In genomic region chr1:167722152-167722869, GRCh38 we compare ENCODE assay signal across 8 cellular contexts. TPM values are rescaled to one million over a fixed set of nuclear protein-coding genes. Genes with fewer than 3 reads are reported as not detected.
A peak's percentile ranks its signal among the peaks of the same experiment; 100 is the strongest.
DNase-seq lines count a peak whose midpoint lies in the region; ATAC-seq and TF ChIP-seq lines count a peak whose summit lies in the region.

No MANE protein-coding gene starts in this region.

- ATAC-seq in GM21381 (IDR thresholded peaks at IDR 0.05; ENCODE audit: unreplicated experiment) (peak; percentile 19), SK-N-SH treated with all-trans-retinoic acid at 6 μM for 48 hours (peak; percentile 72), left lobe of liver (peak; percentile 64)
- ATAC-seq in central memory CD8-positive, alpha-beta T cell (replicated peaks; ENCODE audit: extremely low read depth, poor library complexity, severe bottlenecking), result peak; percentile 37
- ATAC-seq in stimulated activated effector memory CD8-positive, alpha-beta T cell treated with anti-CD3 and anti-CD28 coated beads, Interleukin-12 subunit alpha, Interleukin-12 subunit beta, amount 100 ng/mL, for 72 hours, result peak; percentile 77

- peaks cover 30% of the 10 kb centered on the region for H3K4me1 Mint-ChIP-seq in central memory CD8-positive, alpha-beta T cell
- peaks cover 31% of the 10 kb centered on the region for H3K4me1 Mint-ChIP-seq in stimulated activated effector memory CD8-positive, alpha-beta T cell treated with anti-CD3 and anti-CD28 coated beads, Interleukin-12 subunit alpha, Interleukin-12 subunit beta, amount 100 ng/mL, for 72 hours

- no peaks in the 10 kb centered on the region for H3K27me3 Mint-ChIP-seq in central memory CD8-positive, alpha-beta T cell

- peaks cover 6% of the 10 kb centered on the region for H3K36me3 Mint-ChIP-seq in central memory CD8-positive, alpha-beta T cell (ENCODE audit: insufficient read depth)
- no peaks in the 10 kb centered on the region for H3K36me3 Mint-ChIP-seq in stimulated activated effector memory CD8-positive, alpha-beta T cell treated with anti-CD3 and anti-CD28 coated beads, Interleukin-12 subunit alpha, Interleukin-12 subunit beta, amount 100 ng/mL, for 72 hours

- H3K27ac Mint-ChIP-seq in central memory CD8-positive, alpha-beta T cell (ENCODE audit: low read depth), result peak overlapping the region; percentile 88
- peak overlapping the region; percentile 68 for H3K27ac Mint-ChIP-seq in stimulated activated effector memory CD8-positive, alpha-beta T cell treated with anti-CD3 and anti-CD28 coated beads, Interleukin-12 subunit alpha, Interleukin-12 subunit beta, amount 100 ng/mL, for 72 hours

- H3K9me3 Mint-ChIP-seq in central memory CD8-positive, alpha-beta T cell, result no peaks in the 10 kb centered on the region
- H3K9me3 Mint-ChIP-seq in stimulated activated effector memory CD8-positive, alpha-beta T cell treated with anti-CD3 and anti-CD28 coated beads, Interleukin-12 subunit alpha, Interleukin-12 subunit beta, amount 100 ng/mL, for 72 hours, result no peaks in the 10 kb centered on the region

- peak overlapping the region; percentile 90 for H3K4me3 Mint-ChIP-seq in central memory CD8-positive, alpha-beta T cell
- peak overlapping the region; percentile 83 for H3K4me3 Mint-ChIP-seq in stimulated activated effector memory CD8-positive, alpha-beta T cell treated with anti-CD3 and anti-CD28 coated beads, Interleukin-12 subunit alpha, Interleukin-12 subunit beta, amount 100 ng/mL, for 72 hours

- DNase-seq in DMS53 treated with DMSO at 0.1 percent for 48 hours (lab: John Stamatoyannopoulos, UW; ENCODE audit: unreplicated experiment) (peak; percentile 21), HK-2 (ENCODE audit: unreplicated experiment) (peak; percentile 65), left lobe of liver (ENCODE audit: low spot score) (peak; percentile 56), H4 (ENCODE audit: low spot score) (no peak)
- DNase-seq in central memory CD8-positive, alpha-beta T cell (ENCODE audit: low spot score in 2 of 2), result no peak
- DNase-seq in stimulated activated effector memory CD8-positive, alpha-beta T cell treated with anti-CD3 and anti-CD28 coated beads, Interleukin-12 subunit alpha, Interleukin-12 subunit beta, amount 100 ng/mL, for 72 hours (ENCODE audit: low spot score in 2 of 2), result no peak

TF ChIP-seq in SK-N-SH treated with all-trans-retinoic acid at 6 μM for 48 hours, 23 proteins besides CTCF, POLR2A, EP300 and RAD21:
- no peak for TF ChIP-seq BACH2 (CRISPR knock-in tag; IDR thresholded peaks at IDR 0.05; ENCODE audit: borderline replicate concordance)
- TF ChIP-seq TCF4 (CRISPR knock-in tag; IDR thresholded peaks at IDR 0.05; ENCODE audit: borderline replicate concordance), result no peak
- TF ChIP-seq OSR1 (CRISPR knock-in tag; IDR thresholded peaks at IDR 0.05), result no peak
- no peak for TF ChIP-seq ESRRG (CRISPR knock-in tag; IDR thresholded peaks at IDR 0.05)
- TF ChIP-seq SNAI2 (CRISPR knock-in tag; IDR thresholded peaks at IDR 0.05), result no peak
TF ChIP-seq in SK-N-SH treated with all-trans-retinoic acid at 6 μM for 48 hours: peak in this region for 0.

RNA-seq across cellular contexts. Expression of gene MPZL1, which starts 0.5 kb away (rescaled TPM):
- total RNA-seq in left lobe of liver, result 17.8 TPM
- total RNA-seq in H4 (2014; rRNA removed; shearing (Covaris generic)), result 59.2 and 76.5 TPM in 2 replicates

Comparison
In these comparisons a context has a peak if more than half of its experiments do, and no peak if none do; other contexts are left out.
1. DNase-seq: peak in DMS53 treated with DMSO at 0.1 percent for 48 hours (single experiment), HK-2 (single experiment) and left lobe of liver (single experiment); none in central memory CD8-positive, alpha-beta T cell (0 of 2), stimulated activated effector memory CD8-positive, alpha-beta T cell treated with anti-CD3 and anti-CD28 coated beads, Interleukin-12 subunit alpha, Interleukin-12 subunit beta, amount 100 ng/mL, for 72 hours (0 of 2) and H4 (single experiment).
2. ATAC-seq: peak in every context shown above with its lines; median percentile 77 in stimulated activated effector memory CD8-positive, alpha-beta T cell treated with anti-CD3 and anti-CD28 coated beads, Interleukin-12 subunit alpha, Interleukin-12 subunit beta, amount 100 ng/mL, for 72 hours; 72 in SK-N-SH treated with all-trans-retinoic acid at 6 μM for 48 hours; 64 in left lobe of liver; 37 in central memory CD8-positive, alpha-beta T cell; 19 in GM21381.